Comparison of ENCODE assay signal across 1 cellular context in genomic region chr2:113583541-113584225, GRCh38.
TF ChIP-seq lines count a peak whose summit lies in the region.

No MANE protein-coding gene starts in this region.

TF ChIP-seq in HepG2, 621 proteins besides CTCF, POLR2A, EP300 and RAD21 (continued from another document and continues in another):
- TF ChIP-seq ZNF687 (CRISPR knock-in tag; IDR thresholded peaks at IDR 0.05) (peak; percentile 90), EED (CRISPR knock-in tag; IDR thresholded peaks at IDR 0.05) (peak; percentile 98), TEAD2 (CRISPR knock-in tag; IDR thresholded peaks at IDR 0.05) (peak; percentile 77), TAF1 (CRISPR knock-in tag; IDR thresholded peaks at IDR 0.05) (peak; percentile 98), ZNF713 (CRISPR knock-in tag; IDR thresholded peaks at IDR 0.05) (peak; percentile 93; the same call in 1 of the 2 replicates), ELK4 (CRISPR knock-in tag; IDR thresholded peaks at IDR 0.05; ENCODE audit: borderline replicate concordance) (peak; percentile 68), ZSCAN25 (CRISPR knock-in tag; IDR thresholded peaks at IDR 0.05) (peak; percentile 72), ZNF501 (CRISPR knock-in tag; IDR thresholded peaks at IDR 0.05) (peak; percentile 96), ZNF512B (CRISPR knock-in tag; IDR thresholded peaks at IDR 0.05; ENCODE audit: borderline replicate concordance) (peak; percentile 79; the same call in 1 of the 2 replicates), DRAP1 (CRISPR knock-in tag; IDR thresholded peaks at IDR 0.05) (peak; percentile 65), HOXA5 (CRISPR knock-in tag; IDR thresholded peaks at IDR 0.05) (peak; percentile 92), SIN3A (IDR thresholded peaks at IDR 0.05; ENCODE audit: borderline replicate concordance, low read depth, low read length) (peak; percentile 73; the same call in 1 of the 2 replicates), ZNF580 (CRISPR knock-in tag; IDR thresholded peaks at IDR 0.05; ENCODE audit: borderline replicate concordance, low read depth) (peak; percentile 98), SATB2 (CRISPR knock-in tag; IDR thresholded peaks at IDR 0.05) (peak; percentile 90), POGK (CRISPR knock-in tag; conservative IDR thresholded peaks at IDR 0.05) (peak; percentile 96), MEIS2 (CRISPR knock-in tag; IDR thresholded peaks at IDR 0.05) (peak; percentile 98), ZBTB7A (CRISPR knock-in tag; IDR thresholded peaks at IDR 0.05) (peak; percentile 98), ZBTB46 (CRISPR knock-in tag; IDR thresholded peaks at IDR 0.05; ENCODE audit: borderline replicate concordance) (peak; percentile 95; the same call in 1 of the 2 replicates), ZMYM3 (CRISPR knock-in tag; IDR thresholded peaks at IDR 0.05) (peak; percentile 95), RXRA (CRISPR knock-in tag; IDR thresholded peaks at IDR 0.05) (peak; percentile 93), BRD4 (CRISPR knock-in tag; IDR thresholded peaks at IDR 0.05) (peak; percentile 100), REPIN1 (CRISPR knock-in tag; IDR thresholded peaks at IDR 0.05; ENCODE audit: borderline replicate concordance, low read depth) (peak; percentile 96), DDIT3 (CRISPR knock-in tag; IDR thresholded peaks at IDR 0.05) (peak; percentile 75; the same call in 1 of the 2 replicates), MLX (CRISPR knock-in tag; IDR thresholded peaks at IDR 0.05) (peak; percentile 82), ZC3H4 (CRISPR knock-in tag; IDR thresholded peaks at IDR 0.05; ENCODE audit: borderline replicate concordance) (peak; percentile 84), SP5 (CRISPR knock-in tag; IDR thresholded peaks at IDR 0.05; ENCODE audit: borderline replicate concordance, low read depth) (peak; percentile 59; the same call in 1 of the 2 replicates), ZNF556 (CRISPR knock-in tag; IDR thresholded peaks at IDR 0.05; ENCODE audit: borderline replicate concordance) (peak; percentile 97), ZNF513 (CRISPR knock-in tag; conservative IDR thresholded peaks at IDR 0.05) (peak; percentile 100), DMAP1 (CRISPR knock-in tag; IDR thresholded peaks at IDR 0.05) (peak; percentile 85), WIZ (CRISPR knock-in tag; IDR thresholded peaks at IDR 0.05) (peak; percentile 68; the same call in 1 of the 2 replicates), TIGD3 (CRISPR knock-in tag; IDR thresholded peaks at IDR 0.05; ENCODE audit: borderline replicate concordance) (peak; percentile 85; the same call in 1 of the 2 replicates), MXD1 (CRISPR knock-in tag; IDR thresholded peaks at IDR 0.05) (peak; percentile 78), ZNF224 (CRISPR knock-in tag; IDR thresholded peaks at IDR 0.05) (peak; percentile 90; the same call in 1 of the 2 replicates), ZNF839 (CRISPR knock-in tag; IDR thresholded peaks at IDR 0.05; ENCODE audit: borderline replicate concordance) (peak; percentile 97), GLI4 (CRISPR knock-in tag; IDR thresholded peaks at IDR 0.05; ENCODE audit: borderline replicate concordance) (peak; percentile 83; the same call in 1 of the 2 replicates), ZBTB3 (CRISPR knock-in tag; IDR thresholded peaks at IDR 0.05; ENCODE audit: borderline replicate concordance, low read depth) (peak; percentile 60; the same call in 1 of the 2 replicates), ZNF235 (CRISPR knock-in tag; IDR thresholded peaks at IDR 0.05; ENCODE audit: borderline replicate concordance) (peak; percentile 83; the same call in 1 of the 2 replicates), ZKSCAN5 (CRISPR knock-in tag; IDR thresholded peaks at IDR 0.05) (peak; percentile 52; the same call in 1 of the 2 replicates), IRF2 (CRISPR knock-in tag; IDR thresholded peaks at IDR 0.05) (peak; percentile 93), DBP (CRISPR knock-in tag; IDR thresholded peaks at IDR 0.05; ENCODE audit: not compliant biosample characterization) (peak; percentile 89), CBX1 (IDR thresholded peaks at IDR 0.05; ENCODE audit: low read depth) (peak; percentile 96)
